In genomic region chr3:129440648-129441190, GRCh38 we compare ENCODE assay signal across 8 cellular contexts.
A peak's percentile ranks its signal among the peaks of the same experiment; 100 is the strongest.
DNase-seq lines count a peak whose midpoint lies in the region; ATAC-seq and TF ChIP-seq lines count a peak whose summit lies in the region.

No MANE protein-coding gene starts in this region.

- H3K79me2 ChIP-seq in OCI-LY1 (ENCODE audit: insufficient read depth, low read length) = peaks cover 23% of the 10 kb centered on the region

- peaks cover 28% of the 10 kb centered on the region; the same call in 1 of the 2 replicates for H3K36me3 ChIP-seq in OCI-LY1 (ENCODE audit: insufficient read depth, low read length)

- H4K20me1 ChIP-seq in OCI-LY1 (ENCODE audit: insufficient read depth, low read length) = no peaks in the 10 kb centered on the region

- H3K9ac ChIP-seq in OCI-LY1 (ENCODE audit: low read length) = peak overlapping the region; percentile 75

- no peak overlapping the region for H2AFZ ChIP-seq in OCI-LY1 (ENCODE audit: low read length)

- H3K4me3 ChIP-seq in GM08714 (ENCODE audit: low read length) (peak overlapping the region; percentile 74), OCI-LY1 (ENCODE audit: low read depth, low read length, poor library complexity, severe bottlenecking) (peak overlapping the region; percentile 81)

- no peak for TF ChIP-seq CTCF in OCI-LY1 (IDR thresholded peaks at IDR 0.05; ENCODE audit: low read length)

- H3K4me1 ChIP-seq in OCI-LY1 (ENCODE audit: insufficient read depth, low read length, severe bottlenecking) = peaks cover 53% of the 10 kb centered on the region

- H3F3A ChIP-seq in OCI-LY1 (ENCODE audit: insufficient read depth, low read length) = no peaks in the 10 kb centered on the region

- no peaks in the 10 kb centered on the region for H3K27me3 ChIP-seq in OCI-LY1 (ENCODE audit: insufficient read depth, low read length)

- no peaks in the 10 kb centered on the region for H3K9me2 ChIP-seq in OCI-LY1 (ENCODE audit: low read depth, low read length)

- peak overlapping the region; percentile 86 for H3K4me2 ChIP-seq in OCI-LY1 (ENCODE audit: low read length)

- no peaks in the 10 kb centered on the region for H3K9me3 ChIP-seq in OCI-LY1 (ENCODE audit: low read length)

- H3K27ac ChIP-seq in OCI-LY1 (ENCODE audit: low read depth, low read length, poor library complexity, severe bottlenecking) (peak overlapping the region; percentile 77), epithelial cell of prostate (peak overlapping the region; percentile 72)

- no peak for DNase-seq in epithelial cell of prostate (ENCODE audit: low read depth, low spot score)
- peak; percentile 24 for DNase-seq in pons (ENCODE audit: low spot score)
- no peak for DNase-seq in middle frontal gyrus (ENCODE audit: extremely low spot score, low spot score)

- no peak for ATAC-seq in HG02623 (IDR thresholded peaks at IDR 0.05; ENCODE audit: unreplicated experiment)
- no peak for ATAC-seq in GM18498 (IDR thresholded peaks at IDR 0.05; ENCODE audit: unreplicated experiment)
- no peak for ATAC-seq in GM21447 (IDR thresholded peaks at IDR 0.05; ENCODE audit: unreplicated experiment)
